ENCODE assay signal across 10 cellular contexts in the genomic region with DNA sequence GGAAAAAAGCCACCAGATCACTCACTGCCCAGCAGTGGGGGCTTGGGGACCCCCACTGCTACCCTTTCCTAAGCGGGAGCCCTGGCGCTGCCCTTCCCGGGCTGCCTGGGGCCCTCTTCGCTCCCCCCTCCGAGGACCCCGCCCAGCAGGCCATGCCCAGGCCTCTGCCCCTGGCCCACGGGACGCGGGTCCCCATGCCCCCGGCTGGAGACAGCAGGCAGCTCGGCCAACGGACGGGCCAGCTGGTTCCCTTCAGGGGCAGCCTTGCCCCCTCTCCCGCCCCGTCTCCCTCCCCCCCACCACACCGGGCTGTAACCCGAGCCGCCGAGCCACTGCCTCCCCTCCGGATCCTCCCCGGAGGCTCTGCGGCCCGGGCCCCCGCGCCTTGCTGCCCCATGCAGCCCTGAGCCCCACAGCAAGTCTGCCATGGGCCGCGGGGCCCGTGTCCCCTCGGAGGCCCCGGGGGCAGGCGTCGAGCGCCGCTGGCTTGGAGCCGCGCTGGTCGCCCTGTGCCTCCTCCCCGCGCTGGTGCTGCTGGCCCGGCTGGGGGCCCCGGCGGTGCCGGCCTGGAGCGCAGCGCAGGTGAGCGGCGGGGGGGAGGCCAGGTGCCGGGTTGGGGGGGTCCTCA. TPM values are rescaled to one million over a fixed set of nuclear protein-coding genes. Genes with fewer than 3 reads are reported as not detected.
DNase-seq lines count a peak whose midpoint lies in the region; ATAC-seq and TF ChIP-seq lines count a peak whose summit lies in the region.
"Had no signal": no experiment of that assay in that cellular context is flagged by ENCODE, and none has a peak within 500 bp of the region (broad histone marks: within the 10 kb centered on the region; RNA-seq: fewer than 3 reads in every experiment).

A gene (plus strand): TSS at position 381 of the 628 bp plus-strand sequence. CDS start 46 bp downstream, at position 427.

- H3K27ac Mint-ChIP-seq in T-helper 2 cell treated with Interferon-gamma antibody and Interleukin-4, amounts not matched to agents 5 μg/mL and 100 μg/mL, for 36 hours, result peak within 1 kb of the TSS; percentile 68
- peak within 1 kb of the TSS in 2 of 5 experiments; percentile 49 to 76 for H3K27ac Mint-ChIP-seq in brain
- H3K27ac Mint-ChIP-seq: activated B cell treated with CpG ODN at 0.5 μM for 24 hours had no signal

- H3K4me1 Mint-ChIP-seq in T-helper 2 cell treated with Interferon-gamma antibody and Interleukin-4, amounts not matched to agents 5 μg/mL and 100 μg/mL, for 36 hours (ENCODE audit: low read depth), result peaks cover 2% of the 10 kb centered on the region
- H3K4me1 Mint-ChIP-seq in brain, result no peaks in the 10 kb centered on the region

- no peaks in the 10 kb centered on the region for H3K27me3 ChIP-seq in right lobe of liver
- peaks cover 11 to 48% of the 10 kb centered on the region in 2 donors for H3K27me3 ChIP-seq in tibial artery
- H3K27me3 ChIP-seq in body of pancreas, result peaks cover 0 to 7% of the 10 kb centered on the region in 2 donors

- H3K9me3 Mint-ChIP-seq in T-helper 2 cell treated with Interferon-gamma antibody and Interleukin-4, amounts not matched to agents 5 μg/mL and 100 μg/mL, for 36 hours, result no peaks in the 10 kb centered on the region
- H3K9me3 Mint-ChIP-seq in brain, result no peaks in the 10 kb centered on the region
- H3K9me3 Mint-ChIP-seq: activated B cell treated with CpG ODN at 0.5 μM for 24 hours had no signal

- no peak for TF ChIP-seq POLR2A in right lobe of liver (IDR thresholded peaks at IDR 0.05)
- TF ChIP-seq POLR2A in body of pancreas (IDR thresholded peaks at IDR 0.05), result no peak

- TF ChIP-seq CTCF in brain (conservative IDR thresholded peaks at IDR 0.05) (no peak), right lobe of liver (IDR thresholded peaks at IDR 0.05) (no peak), tibial artery (IDR thresholded peaks at IDR 0.05) (no peak), body of pancreas (IDR thresholded peaks at IDR 0.05) (no peak)

- H3K4me3 Mint-ChIP-seq in T-helper 2 cell treated with Interferon-gamma antibody and Interleukin-4, amounts not matched to agents 5 μg/mL and 100 μg/mL, for 36 hours, result no peak within 1 kb of the TSS
- peak within 1 kb of the TSS in 4 of 5 experiments; percentile 41 to 77 (median 64) for H3K4me3 Mint-ChIP-seq in brain
- H3K4me3 Mint-ChIP-seq: activated B cell treated with CpG ODN at 0.5 μM for 24 hours had no signal

- peaks cover 2% of the 10 kb centered on the region for H3K36me3 Mint-ChIP-seq in T-helper 2 cell treated with Interferon-gamma antibody and Interleukin-4, amounts not matched to agents 5 μg/mL and 100 μg/mL, for 36 hours (ENCODE audit: low read depth)
- no peaks in the 10 kb centered on the region for H3K36me3 Mint-ChIP-seq in brain

- peak within 1 kb of the TSS in 2 of 3 donors; percentile 47 to 64 for H3K27ac ChIP-seq in right lobe of liver
- H3K27ac ChIP-seq in tibial artery, result peak within 1 kb of the TSS; percentile 56 to 77
- peak within 1 kb of the TSS in 1 of 4 donors; percentile 40 for H3K27ac ChIP-seq in body of pancreas

- H3K4me3 ChIP-seq in right lobe of liver, result peak within 1 kb of the TSS in 2 of 3 donors; percentile 2 to 14
- peak within 1 kb of the TSS; percentile 30 to 37 for H3K4me3 ChIP-seq in tibial artery
- no peak within 1 kb of the TSS for H3K4me3 ChIP-seq in body of pancreas

- ATAC-seq in right lobe of liver (no peak), GM21526 (IDR thresholded peaks at IDR 0.05; ENCODE audit: low FRiP score, unreplicated experiment) (no peak), body of pancreas (no peak)
- ATAC-seq: esophagus mucosa had no signal

- peaks cover 4% of the 10 kb centered on the region for H3K27me3 Mint-ChIP-seq in T-helper 2 cell treated with Interferon-gamma antibody and Interleukin-4, amounts not matched to agents 5 μg/mL and 100 μg/mL, for 36 hours (ENCODE audit: low read depth)
- peaks cover 13% of the 10 kb centered on the region for H3K27me3 Mint-ChIP-seq in brain

- intact Hi-C loops in right lobe of liver (cut with DNase I) (no loop called here), tibial artery (cut with DNase I; ENCODE audit: low total_unique reads) (no loop called here), body of pancreas (cut with DNase I) (no loop called here)

- WGBS in right lobe of liver (ENCODE audit: insufficient coverage, low coverage, low lambda C conversion rate, missing lambda C conversion rate), result 0% methylated on average over 3 of the region's 48 CpGs
- WGBS in body of pancreas, 2 donors, result 5% methylated on average over 20 of the region's 48 CpGs; no CpG with 5 or more reads in 1 of the 2 donors

- H3K4me1 ChIP-seq in right lobe of liver (no peaks in the 10 kb centered on the region), tibial artery (peaks cover 0 to 24% (median 18%) of the 10 kb centered on the region in 4 donors), body of pancreas (peaks cover 7% of the 10 kb centered on the region)

- DNase-seq in T-helper 2 cell treated with Interferon-gamma antibody and Interleukin-4, amounts not matched to agents 5 μg/mL and 100 μg/mL, for 36 hours (ENCODE audit: low spot score), result no peak
- DNase-seq in T-helper 2 cell (no peak), right lobe of liver (peak in 2 of 3 donors; percentile 37 to 45), tibial artery (peak in 1 of 2 donors; percentile 66), body of pancreas (no peak), NCI-H446 treated with DMSO at 0.1 percent for 48 hours (lab: John Stamatoyannopoulos, UW) (no peak)
- DNase-seq: activated B cell treated with CpG ODN at 0.5 μM for 24 hours had no signal

- no peaks in the 10 kb centered on the region for H3K9me3 ChIP-seq in right lobe of liver
- no peaks in the 10 kb centered on the region for H3K9me3 ChIP-seq in tibial artery
- H3K9me3 ChIP-seq in body of pancreas, result no peaks in the 10 kb centered on the region

- H3K36me3 ChIP-seq in right lobe of liver (peaks cover 0 to 3% (median 0%) of the 10 kb centered on the region in 4 donors), tibial artery (peaks cover 15 to 35% (median 26%) of the 10 kb centered on the region in 3 donors), body of pancreas (replicated peaks in 1 of 2; ENCODE audit: insufficient read depth in 1 of 2, low read depth in 2 of 2) (peaks cover 0 to 2% of the 10 kb centered on the region in 2 donors)

RNA-seq across cellular contexts. Expression of the gene that starts here (rescaled TPM):
- polyA plus RNA-seq in brain (ENCODE audit: insufficient read depth, low read depth, low replicate concordance), result not detected
- 1 to 10 TPM in 5 of 6 experiments, under 1 TPM in 1; 0.75 to 4.0 (median 2.3) TPM for total RNA-seq in right lobe of liver
- 1 to 10 TPM in 1 of 2 donors, under 1 TPM in 1; 0.99 to 1.8 TPM for total RNA-seq in body of pancreas

Comparison
In these comparisons a context has a peak if more than half of its experiments do, and no peak if none do; other contexts are left out.
1. DNase-seq: peak in right lobe of liver (2 of 3); none in T-helper 2 cell treated with Interferon-gamma antibody and Interleukin-4, amounts not matched to agents 5 μg/mL and 100 μg/mL, for 36 hours (single experiment), T-helper 2 cell (0 of 5), body of pancreas (0 of 4) and NCI-H446 treated with DMSO at 0.1 percent for 48 hours (single experiment).
2. H3K4me3 ChIP-seq: peak in right lobe of liver (2 of 3) and tibial artery (2 of 2); none in body of pancreas (0 of 2).